ENCODE assay signal across 1 cellular context in genomic region chr13:40187836-40188591, GRCh38.
TF ChIP-seq lines count a peak whose summit lies in the region.

No MANE protein-coding gene starts in this region.

TF ChIP-seq in H1, 55 proteins besides CTCF, POLR2A, EP300 and RAD21 (continued from another document):
- TF ChIP-seq CHD7 (IDR thresholded peaks at IDR 0.05; ENCODE audit: insufficient replicate concordance, low read length) (no peak), HDAC2 (IDR thresholded peaks at IDR 0.05; ENCODE audit: borderline replicate concordance in 1 of 2, low read depth in 2 of 2, low read length in 2 of 2) (no peak), POU5F1 (IDR thresholded peaks at IDR 0.05; ENCODE audit: low read depth, low read length) (no peak), TAF7 (optimal IDR thresholded peaks at IDR 0.05; ENCODE audit: borderline replicate concordance, low read depth, low read length) (no peak), CREB1 (IDR thresholded peaks at IDR 0.05) (no peak), RFX5 (IDR thresholded peaks at IDR 0.05; ENCODE audit: borderline replicate concordance, low read depth, low read length) (no peak), CBX8 (IDR thresholded peaks at IDR 0.05; ENCODE audit: borderline replicate concordance, low read depth, low read length) (no peak), USF2 (IDR thresholded peaks at IDR 0.05; ENCODE audit: low read length) (no peak), SP4 (IDR thresholded peaks at IDR 0.05; ENCODE audit: low read length) (no peak), EGR1 (IDR thresholded peaks at IDR 0.05; ENCODE audit: borderline replicate concordance, low read depth, low read length) (no peak), PHF8 (conservative IDR thresholded peaks at IDR 0.05; ENCODE audit: low read depth, low read length) (no peak), NRF1 (IDR thresholded peaks at IDR 0.05; ENCODE audit: low read depth, low read length) (no peak), BACH1 (IDR thresholded peaks at IDR 0.05; ENCODE audit: low read length) (no peak), SIX5 (IDR thresholded peaks at IDR 0.05; ENCODE audit: low read depth, low read length) (no peak), POLR2AphosphoS5 (IDR thresholded peaks at IDR 0.05; ENCODE audit: low read depth, low read length) (no peak), KDM5A (IDR thresholded peaks at IDR 0.05; ENCODE audit: low read length) (no peak)
